Comparison of ENCODE assay signal across 20 cellular contexts in genomic region chr20:52761867-52762266, GRCh38.
A peak's percentile ranks its signal among the peaks of the same experiment; 100 is the strongest.
DNase-seq lines count a peak whose midpoint lies in the region; ATAC-seq, FAIRE-seq and TF ChIP-seq lines count a peak whose summit lies in the region.
"Had no signal": no experiment of that assay in that cellular context is flagged by ENCODE, and none has a peak within 500 bp of the region (broad histone marks: within the 10 kb centered on the region; RNA-seq: fewer than 3 reads in every experiment).

No MANE protein-coding gene starts in this region.

- H3K27me3 Mint-ChIP-seq in astrocyte (ENCODE audit: low read depth, unreplicated experiment), result peaks cover 2% of the 10 kb centered on the region

- H3K27ac Mint-ChIP-seq in activated naive CD4-positive, alpha-beta T cell treated with anti-CD3 and anti-CD28 coated beads, Interleukin-2, amount 50 U/mL, for 72 hours, result peak overlapping the region in 1 of 2 donors; percentile 10
- no peak overlapping the region for H3K27ac Mint-ChIP-seq in astrocyte (ENCODE audit: unreplicated experiment)

- 8% methylated on average over 1 of the region's 1 CpG for WGBS in smooth muscle cell (ENCODE audit: low lambda C conversion rate)

- H3K4me3 ChIP-seq in astrocyte (ENCODE audit: insufficient read depth, low read depth, low read length) (no peak overlapping the region), smooth muscle cell (no peak overlapping the region)
- H3K4me3 ChIP-seq: MG63, SK-N-MC had no signal

- no peaks in the 10 kb centered on the region for H3F3A ChIP-seq in smooth muscle cell (ENCODE audit: low read depth)

- H3K9me3 ChIP-seq in astrocyte (ENCODE audit: insufficient read depth, low read depth, low read length) (no peaks in the 10 kb centered on the region), smooth muscle cell (replicated peaks; ENCODE audit: low read depth) (no peaks in the 10 kb centered on the region)
- H3K9me3 ChIP-seq: BE2C, MG63 had no signal

- DNase-seq in activated naive CD4-positive, alpha-beta T cell treated with anti-CD3 and anti-CD28 coated beads, Interleukin-2, amount 50 U/mL, for 72 hours (ENCODE audit: low spot score in 2 of 2), result no peak
- DNase-seq in activated naive CD4-positive, alpha-beta T cell treated with Interleukin-2 at 50 U/mL for 16 hours, result no peak
- DNase-seq in Caki2 (ENCODE audit: low read depth) (peak; percentile 28), astrocyte (ENCODE audit: low read depth) (peak; percentile 26), smooth muscle cell (lab: John Stamatoyannopoulos, UW; ENCODE audit: unreplicated experiment) (no peak), RPMI8226 (no peak)
- DNase-seq: 8988T, BE2C, Kasumi-1, MG63, NCI-H1417, NCI-H187, NCI-H2107, NCI-H446 treated with DMSO at 0.1 percent for 48 hours, NCI-H526 treated with DMSO at 0.1 percent for 48 hours, SHP77 treated with DMSO at 0.1 percent for 48 hours had no signal

- H4K20me1 ChIP-seq in astrocyte (ENCODE audit: insufficient read depth, low read length) (no peaks in the 10 kb centered on the region), smooth muscle cell (ENCODE audit: low read depth) (no peaks in the 10 kb centered on the region)

- no peak overlapping the region for H3K4me3 Mint-ChIP-seq in astrocyte (ENCODE audit: unreplicated experiment)

- in situ Hi-C loops in Caki2 (cut with HindIII; ENCODE audit: low pct_unique_long_range_greater_than_20kb, low sequenced_read_pairs), result no loop called here

- H3K4me2 ChIP-seq in astrocyte (ENCODE audit: low read length) (no peak overlapping the region), smooth muscle cell (no peak overlapping the region)

- H2AFZ ChIP-seq in astrocyte (ENCODE audit: low read depth, low read length), result no peak overlapping the region
- H2AFZ ChIP-seq in smooth muscle cell (ENCODE audit: low read depth), result no peak overlapping the region

- H3K9ac ChIP-seq in astrocyte (ENCODE audit: low read length) (no peak overlapping the region), smooth muscle cell (ENCODE audit: low read depth) (no peak overlapping the region)

- peak; percentile 47 to 86 for ATAC-seq in activated naive CD4-positive, alpha-beta T cell treated with anti-CD3 and anti-CD28 coated beads, Interleukin-2, amount 50 U/mL, for 72 hours
- ATAC-seq in HG02798 (IDR thresholded peaks at IDR 0.05; ENCODE audit: poor library complexity, unreplicated experiment), result no peak

- TF ChIP-seq CTCF in astrocyte (IDR thresholded peaks at IDR 0.05; ENCODE audit: insufficient read depth, low read depth, low read length) (no peak), smooth muscle cell (IDR thresholded peaks at IDR 0.05; ENCODE audit: borderline replicate concordance, insufficient read depth, poor library complexity, severe bottlenecking) (no peak)

- H3K79me2 ChIP-seq in astrocyte (ENCODE audit: insufficient read depth, low read length) (no peaks in the 10 kb centered on the region), smooth muscle cell (ENCODE audit: low read depth) (no peaks in the 10 kb centered on the region)

- H3K4me1 ChIP-seq in astrocyte (ENCODE audit: insufficient read depth, low read length), result no peaks in the 10 kb centered on the region
- H3K4me1 ChIP-seq in smooth muscle cell (ENCODE audit: low read depth), result no peaks in the 10 kb centered on the region
- H3K4me1 ChIP-seq: BE2C had no signal

- peaks cover 0 to 6% of the 10 kb centered on the region in 2 donors for H3K9me3 Mint-ChIP-seq in activated naive CD4-positive, alpha-beta T cell treated with anti-CD3 and anti-CD28 coated beads, Interleukin-2, amount 50 U/mL, for 72 hours
- H3K9me3 Mint-ChIP-seq in astrocyte (ENCODE audit: unreplicated experiment), result no peaks in the 10 kb centered on the region

- H3K36me3 ChIP-seq in astrocyte (ENCODE audit: insufficient read depth, low read length) (no peaks in the 10 kb centered on the region), smooth muscle cell (ENCODE audit: low read depth) (no peaks in the 10 kb centered on the region)
- H3K36me3 ChIP-seq: BE2C, MG63 had no signal

- no peak for FAIRE-seq in astrocyte (lab: Jason Lieb, UNC)
- FAIRE-seq: GM19239, H54 had no signal

- H3K27ac ChIP-seq in astrocyte (ENCODE audit: low read depth, low read length) (no peak overlapping the region), smooth muscle cell (ENCODE audit: low read depth) (peak overlapping the region; percentile 69)
- H3K27ac ChIP-seq: SK-N-MC had no signal

- H3K36me3 Mint-ChIP-seq in activated naive CD4-positive, alpha-beta T cell treated with anti-CD3 and anti-CD28 coated beads, Interleukin-2, amount 50 U/mL, for 72 hours, result no peaks in the 10 kb centered on the region
- H3K36me3 Mint-ChIP-seq in astrocyte (ENCODE audit: low read depth, unreplicated experiment), result no peaks in the 10 kb centered on the region

- H3K27me3 ChIP-seq in astrocyte (ENCODE audit: insufficient read depth, low read length) (no peaks in the 10 kb centered on the region), smooth muscle cell (ENCODE audit: low read depth) (no peaks in the 10 kb centered on the region)
- H3K27me3 ChIP-seq: BE2C, MG63 had no signal

- no peaks in the 10 kb centered on the region for H3K4me1 Mint-ChIP-seq in astrocyte (ENCODE audit: low read depth, unreplicated experiment)

Comparison
In these comparisons a context has a peak if more than half of its experiments do, and no peak if none do; other contexts are left out.
1. DNase-seq: peak in Caki2 (single experiment) and astrocyte (single experiment); none in activated naive CD4-positive, alpha-beta T cell treated with anti-CD3 and anti-CD28 coated beads, Interleukin-2, amount 50 U/mL, for 72 hours (0 of 2), activated naive CD4-positive, alpha-beta T cell treated with Interleukin-2 at 50 U/mL for 16 hours (single experiment), smooth muscle cell (single experiment) and RPMI8226 (single experiment).